In the genomic region with DNA sequence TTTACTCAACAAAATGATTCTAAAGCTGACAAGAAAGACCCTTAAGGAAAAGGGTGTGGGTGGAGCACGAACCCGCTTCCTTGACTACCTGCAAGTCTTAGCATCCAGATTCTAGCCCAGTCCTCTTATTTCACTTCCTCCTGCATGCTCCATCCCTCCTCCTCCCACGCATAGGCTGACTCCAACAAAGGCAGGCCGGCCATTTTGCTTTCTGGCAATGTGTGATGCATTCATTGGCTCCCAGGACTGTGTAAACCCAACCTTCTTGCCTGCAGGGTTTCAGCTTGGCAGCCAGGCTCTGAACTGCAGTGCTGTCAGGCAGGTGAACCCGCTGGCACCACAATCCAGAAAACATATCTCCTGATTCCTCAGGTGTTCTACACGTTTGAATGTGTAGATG, we compare ENCODE assay signal across 1 cellular context.
TF ChIP-seq lines count a peak whose summit lies in the region.

No MANE protein-coding gene starts in this region.

TF ChIP-seq in K562, 482 proteins besides CTCF, POLR2A, EP300 and RAD21 (continued from another document):
- TF ChIP-seq, protein P1, sequence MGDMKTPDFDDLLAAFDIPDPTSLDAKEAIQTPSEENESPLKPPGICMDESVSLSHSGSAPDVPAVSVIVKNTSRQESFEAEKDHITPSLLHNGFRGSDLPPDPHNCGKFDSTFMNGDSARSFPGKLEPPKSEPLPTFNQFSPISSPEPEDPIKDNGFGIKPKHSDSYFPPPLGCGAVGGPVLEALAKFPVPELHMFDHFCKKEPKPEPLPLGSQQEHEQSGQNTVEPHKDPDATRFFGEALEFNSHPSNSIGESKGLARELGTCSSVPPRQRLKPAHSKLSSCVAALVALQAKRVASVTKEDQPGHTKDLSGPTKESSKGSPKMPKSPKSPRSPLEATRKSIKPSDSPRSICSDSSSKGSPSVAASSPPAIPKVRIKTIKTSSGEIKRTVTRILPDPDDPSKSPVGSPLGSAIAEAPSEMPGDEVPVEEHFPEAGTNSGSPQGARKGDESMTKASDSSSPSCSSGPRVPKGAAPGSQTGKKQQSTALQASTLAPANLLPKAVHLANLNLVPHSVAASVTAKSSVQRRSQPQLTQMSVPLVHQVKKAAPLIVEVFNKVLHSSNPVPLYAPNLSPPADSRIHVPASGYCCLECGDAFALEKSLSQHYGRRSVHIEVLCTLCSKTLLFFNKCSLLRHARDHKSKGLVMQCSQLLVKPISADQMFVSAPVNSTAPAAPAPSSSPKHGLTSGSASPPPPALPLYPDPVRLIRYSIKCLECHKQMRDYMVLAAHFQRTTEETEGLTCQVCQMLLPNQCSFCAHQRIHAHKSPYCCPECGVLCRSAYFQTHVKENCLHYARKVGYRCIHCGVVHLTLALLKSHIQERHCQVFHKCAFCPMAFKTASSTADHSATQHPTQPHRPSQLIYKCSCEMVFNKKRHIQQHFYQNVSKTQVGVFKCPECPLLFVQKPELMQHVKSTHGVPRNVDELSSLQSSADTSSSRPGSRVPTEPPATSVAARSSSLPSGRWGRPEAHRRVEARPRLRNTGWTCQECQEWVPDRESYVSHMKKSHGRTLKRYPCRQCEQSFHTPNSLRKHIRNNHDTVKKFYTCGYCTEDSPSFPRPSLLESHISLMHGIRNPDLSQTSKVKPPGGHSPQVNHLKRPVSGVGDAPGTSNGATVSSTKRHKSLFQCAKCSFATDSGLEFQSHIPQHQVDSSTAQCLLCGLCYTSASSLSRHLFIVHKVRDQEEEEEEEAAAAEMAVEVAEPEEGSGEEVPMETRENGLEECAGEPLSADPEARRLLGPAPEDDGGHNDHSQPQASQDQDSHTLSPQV (IDR thresholded peaks at IDR 0.05): 0 out of 2 replicates have a peak, but pooled peaks have one; percentile 43
- TF ChIP-seq WHSC1 (IDR thresholded peaks at IDR 0.05; ENCODE audit: low read length): no peak
